Comparison of ENCODE assay signal across 12 cellular contexts in genomic region chr12:24861751-24862575, GRCh38.
A peak's percentile ranks its signal among the peaks of the same experiment; 100 is the strongest.
DNase-seq lines count a peak whose midpoint lies in the region; ATAC-seq and TF ChIP-seq lines count a peak whose summit lies in the region.
"Had no signal": no experiment of that assay in that cellular context is flagged by ENCODE, and none has a peak within 500 bp of the region (broad histone marks: within the 10 kb centered on the region; RNA-seq: fewer than 3 reads in every experiment).

No MANE protein-coding gene starts in this region.

- H3K36me3 ChIP-seq in upper lobe of right lung = no peaks in the 10 kb centered on the region
- H3K36me3 ChIP-seq: gastrocnemius medialis had no signal

- TF ChIP-seq CTCF in epithelial cell of proximal tubule (conservative IDR thresholded peaks at IDR 0.05; ENCODE audit: low read depth, low read length) (no peak), upper lobe of right lung (IDR thresholded peaks at IDR 0.05) (no peak)

- H3K27me3 ChIP-seq in upper lobe of right lung = no peaks in the 10 kb centered on the region
- H3K27me3 ChIP-seq: gastrocnemius medialis, MG63 had no signal

- no peak overlapping the region for H3K4me3 Mint-ChIP-seq in activated naive CD8-positive, alpha-beta T cell treated with anti-CD3 and anti-CD28 coated beads for 36 hours
- no peak overlapping the region for H3K4me3 Mint-ChIP-seq in activated naive CD8-positive, alpha-beta T cell treated with anti-CD3 and anti-CD28 coated beads, Interleukin-2, amount 50 U/mL, for 24 hours
- H3K4me3 Mint-ChIP-seq: natural killer cell had no signal

- peak overlapping the region; percentile 66 for H3K27ac ChIP-seq in upper lobe of right lung
- H3K27ac ChIP-seq: gastrocnemius medialis had no signal

- intact Hi-C loops in upper lobe of right lung (cut with DNase I) = no loop called here

- H3K9me3 Mint-ChIP-seq in activated naive CD8-positive, alpha-beta T cell treated with anti-CD3 and anti-CD28 coated beads for 36 hours = peaks cover 14% of the 10 kb centered on the region
- peaks cover 20% of the 10 kb centered on the region for H3K9me3 Mint-ChIP-seq in activated naive CD8-positive, alpha-beta T cell treated with anti-CD3 and anti-CD28 coated beads, Interleukin-2, amount 50 U/mL, for 24 hours
- H3K9me3 Mint-ChIP-seq: natural killer cell had no signal

- ATAC-seq in activated naive CD8-positive, alpha-beta T cell treated with anti-CD3 and anti-CD28 coated beads, Interleukin-2, amount 50 U/mL, for 24 hours = no peak
- peak; percentile 96 for ATAC-seq in upper lobe of right lung
- ATAC-seq: gastrocnemius medialis, PC-3 had no signal

- H3K4me1 ChIP-seq in upper lobe of right lung = no peaks in the 10 kb centered on the region
- H3K4me1 ChIP-seq: gastrocnemius medialis had no signal

- DNase-seq in activated naive CD8-positive, alpha-beta T cell treated with anti-CD3 and anti-CD28 coated beads for 36 hours = no peak
- DNase-seq in activated naive CD8-positive, alpha-beta T cell treated with anti-CD3 and anti-CD28 coated beads, Interleukin-2, amount 50 U/mL, for 24 hours = no peak
- DNase-seq in LoVo (ENCODE audit: low spot score) (peak; percentile 43), epithelial cell of proximal tubule (ENCODE audit: low read depth) (peak; percentile 27), upper lobe of right lung (no peak), GOT3 (lab: John Stamatoyannopoulos, UW) (no peak), SIG-M5 (lab: John Stamatoyannopoulos, UW) (no peak), COR-L47 (lab: John Stamatoyannopoulos, UW) (no peak)
- DNase-seq: gastrocnemius medialis, MG63, natural killer cell, PC-3 had no signal

- H3K27ac Mint-ChIP-seq in activated naive CD8-positive, alpha-beta T cell treated with anti-CD3 and anti-CD28 coated beads for 36 hours = peak overlapping the region; percentile 13
- H3K27ac Mint-ChIP-seq in activated naive CD8-positive, alpha-beta T cell treated with anti-CD3 and anti-CD28 coated beads, Interleukin-2, amount 50 U/mL, for 24 hours = no peak overlapping the region
- H3K27ac Mint-ChIP-seq: natural killer cell had no signal

- peaks cover 19% of the 10 kb centered on the region for H3K36me3 Mint-ChIP-seq in activated naive CD8-positive, alpha-beta T cell treated with anti-CD3 and anti-CD28 coated beads for 36 hours
- peaks cover 27% of the 10 kb centered on the region for H3K36me3 Mint-ChIP-seq in activated naive CD8-positive, alpha-beta T cell treated with anti-CD3 and anti-CD28 coated beads, Interleukin-2, amount 50 U/mL, for 24 hours (ENCODE audit: low read depth)
- H3K36me3 Mint-ChIP-seq: natural killer cell had no signal

- peaks cover 10% of the 10 kb centered on the region for H3K4me1 Mint-ChIP-seq in activated naive CD8-positive, alpha-beta T cell treated with anti-CD3 and anti-CD28 coated beads for 36 hours
- peaks cover 10% of the 10 kb centered on the region for H3K4me1 Mint-ChIP-seq in activated naive CD8-positive, alpha-beta T cell treated with anti-CD3 and anti-CD28 coated beads, Interleukin-2, amount 50 U/mL, for 24 hours

- no peak overlapping the region for H3K4me3 ChIP-seq in epithelial cell of proximal tubule (ENCODE audit: low read depth, low read length)
- no peak overlapping the region for H3K4me3 ChIP-seq in upper lobe of right lung
- H3K4me3 ChIP-seq: gastrocnemius medialis, MG63 had no signal

- H3K9me3 ChIP-seq in upper lobe of right lung = no peaks in the 10 kb centered on the region
- H3K9me3 ChIP-seq: gastrocnemius medialis, MG63 had no signal

- H3K27me3 Mint-ChIP-seq in activated naive CD8-positive, alpha-beta T cell treated with anti-CD3 and anti-CD28 coated beads for 36 hours = no peaks in the 10 kb centered on the region
- no peaks in the 10 kb centered on the region for H3K27me3 Mint-ChIP-seq in activated naive CD8-positive, alpha-beta T cell treated with anti-CD3 and anti-CD28 coated beads, Interleukin-2, amount 50 U/mL, for 24 hours

Comparison
In these comparisons a context has a peak if more than half of its experiments do, and no peak if none do; other contexts are left out.
1. DNase-seq: peak in LoVo (single experiment) and epithelial cell of proximal tubule (single experiment); none in activated naive CD8-positive, alpha-beta T cell treated with anti-CD3 and anti-CD28 coated beads for 36 hours (single experiment), activated naive CD8-positive, alpha-beta T cell treated with anti-CD3 and anti-CD28 coated beads, Interleukin-2, amount 50 U/mL, for 24 hours (single experiment), upper lobe of right lung (single experiment), GOT3 (single experiment), SIG-M5 (single experiment) and COR-L47 (single experiment).